19 cellular contexts compared by ENCODE assay signal in the genomic region with DNA sequence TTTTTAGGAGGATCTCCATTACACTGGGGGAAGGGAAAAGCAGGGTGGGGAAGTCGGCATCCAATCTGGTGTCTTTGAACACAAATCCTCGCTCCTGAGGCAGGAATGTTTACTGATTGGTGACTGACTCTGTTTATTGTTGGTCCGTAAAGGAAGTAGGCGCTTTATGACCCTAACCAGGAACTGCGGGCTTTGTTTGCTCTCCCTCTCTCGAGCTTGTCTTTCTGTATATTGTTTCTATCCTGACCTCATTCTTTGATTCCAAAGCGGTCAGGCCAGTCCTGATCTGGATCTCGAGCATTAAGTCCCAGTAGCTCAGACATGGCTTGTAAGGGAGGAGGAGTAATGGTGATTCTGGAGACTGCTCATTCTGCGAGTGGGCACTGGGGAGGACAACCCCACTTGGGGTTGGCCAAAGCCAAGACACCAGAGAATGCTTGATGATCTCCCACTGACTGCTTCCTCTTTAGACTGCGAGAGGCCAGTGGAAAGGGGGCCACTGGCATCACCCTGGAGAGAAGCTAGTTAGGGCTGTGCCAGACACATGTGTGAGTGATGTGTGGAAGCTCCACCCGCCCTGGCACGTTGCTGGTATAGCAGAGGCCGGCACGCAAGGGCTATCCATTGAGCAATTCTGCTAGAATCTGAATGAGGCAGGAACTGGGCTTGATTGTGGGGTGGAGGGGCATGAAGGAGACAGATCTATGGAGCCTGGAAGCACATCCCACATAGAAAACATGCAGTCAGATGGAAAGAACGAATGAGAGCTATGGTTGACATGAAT.
DNase-seq lines count a peak whose midpoint lies in the region; TF ChIP-seq lines count a peak whose summit lies in the region.
"Had no signal": no experiment of that assay in that cellular context is flagged by ENCODE, and none has a peak within 500 bp of the region (broad histone marks: within the 10 kb centered on the region; RNA-seq: fewer than 3 reads in every experiment).

No MANE protein-coding gene starts in this region.

- no peak for TF ChIP-seq POLR2A in Peyer's patch (IDR thresholded peaks at IDR 0.05)

- H3K4me3 Mint-ChIP-seq in Caco-2 (ENCODE audit: unreplicated experiment) = peak overlapping the region; percentile 38
- H3K4me3 Mint-ChIP-seq: activated naive CD4-positive, alpha-beta T cell treated with anti-CD3 and anti-CD28 coated beads, Interleukin-2, amount 10 ng/mL, durations not matched to agents 7 days and 5 days; dendritic cell treated with granulocyte-macrophage colony-stimulating factor and Interleukin-4, amounts not matched to agents 40 ng/mL and 50 ng/mL, for 4 days; neural crest cell had no signal

- H3K9me2 ChIP-seq in OCI-LY7 (ENCODE audit: insufficient read depth, low read length) = no peaks in the 10 kb centered on the region

- H3K4me1 Mint-ChIP-seq in Caco-2 (ENCODE audit: low read depth, unreplicated experiment) = peaks cover 14% of the 10 kb centered on the region
- H3K4me1 Mint-ChIP-seq: activated naive CD4-positive, alpha-beta T cell treated with anti-CD3 and anti-CD28 coated beads, Interleukin-2, amount 10 ng/mL, durations not matched to agents 7 days and 5 days had no signal

- H3K4me3 ChIP-seq in Caco-2 (ENCODE audit: low read depth, low read length) (no peak overlapping the region), mucosa of rectum (ENCODE audit: low read length in 2 of 2) (peak overlapping the region in 1 of 2 donors; percentile 28), OCI-LY7 (ENCODE audit: low read depth, low read length, poor library complexity, severe bottlenecking) (no peak overlapping the region), Peyer's patch (no peak overlapping the region)
- H3K4me3 ChIP-seq: BLaER1, heart left ventricle, right atrium auricular region had no signal

- H3K27ac ChIP-seq in mucosa of rectum (ENCODE audit: low read depth in 2 of 2, low read length in 2 of 2) = peak overlapping the region; percentile 78 to 81
- no peak overlapping the region for H3K27ac ChIP-seq in OCI-LY7 (ENCODE audit: low read depth, low read length, poor library complexity, severe bottlenecking)
- H3K27ac ChIP-seq in Peyer's patch = no peak overlapping the region
- H3K27ac ChIP-seq: BLaER1, heart left ventricle, right atrium auricular region had no signal

- no peak overlapping the region for H3K9ac ChIP-seq in mucosa of rectum (ENCODE audit: low read depth in 1 of 2, low read length in 2 of 2)
- H3K9ac ChIP-seq: BLaER1 had no signal

- no peaks in the 10 kb centered on the region for H3K79me2 ChIP-seq in OCI-LY7 (ENCODE audit: insufficient read depth, low read depth, low read length)

- no TSS peak for BruUV-seq in Caco-2 (replicated peaks; lab: Mats Ljungman, UMichigan)
- BruUV-seq in OCI-LY7 (replicated peaks; lab: Mats Ljungman, UMichigan) = no TSS peak

- no peaks in the 10 kb centered on the region for H3K9me3 Mint-ChIP-seq in Caco-2 (ENCODE audit: unreplicated experiment)
- H3K9me3 Mint-ChIP-seq: dendritic cell treated with granulocyte-macrophage colony-stimulating factor and Interleukin-4, amounts not matched to agents 40 ng/mL and 50 ng/mL, for 4 days had no signal

- intact Hi-C loops in Caco-2 (cut with micrococcal nuclease; ENCODE audit: unreplicated experiment) (loop anchor here (2.0 kb wide), 1 partner anchor 81 kb away; no protein-coding TSS in a partner anchor), OCI-LY7 (cut with micrococcal nuclease; ENCODE audit: unreplicated experiment) (no loop called here)

- no peaks in the 10 kb centered on the region for H3K27me3 Mint-ChIP-seq in Caco-2 (ENCODE audit: insufficient read depth, unreplicated experiment)
- H3K27me3 Mint-ChIP-seq: activated naive CD4-positive, alpha-beta T cell treated with anti-CD3 and anti-CD28 coated beads, Interleukin-2, amount 10 ng/mL, durations not matched to agents 7 days and 5 days had no signal

- peak; percentile 48 to 50 for DNase-seq in Caco-2
- peak; percentile 82 for DNase-seq in HT-29 (ENCODE audit: low spot score)
- peak; percentile 90 for DNase-seq in SHP77 treated with DMSO at 0.1 percent for 48 hours (lab: John Stamatoyannopoulos, UW)
- DNase-seq in OCI-LY7 (ENCODE audit: low spot score) = no peak
- no peak for DNase-seq in Peyer's patch
- DNase-seq in HCEC 1CT = no peak
- DNase-seq: activated CD4-positive, alpha-beta T cell treated with anti-CD3 and anti-CD28 coated beads, Interleukin-2, amount 50 U/mL, for 4 hours; activated naive CD4-positive, alpha-beta T cell treated with anti-CD3 and anti-CD28 coated beads, Interleukin-2, amount 10 ng/mL, durations not matched to agents 7 days and 5 days; activated T-cell treated with anti-CD3 and anti-CD28 coated beads, Interleukin-2, amount 50 U/mL, for 1 hour; heart left ventricle; IMR-90; mesendoderm; OCI-M1; stimulated activated CD4-positive, alpha-beta T cell treated with anti-CD3 and anti-CD28 coated beads, Interleukin-2, amount 100 ng/mL, for 24 hours had no signal

- H4K20me1 ChIP-seq in OCI-LY7 (ENCODE audit: insufficient read depth, low read length) = no peaks in the 10 kb centered on the region
- H4K20me1 ChIP-seq: BLaER1 had no signal

- no peak overlapping the region for H2AFZ ChIP-seq in OCI-LY7 (ENCODE audit: low read length)

- no peak overlapping the region for H3K4me2 ChIP-seq in OCI-LY7 (ENCODE audit: low read length)
- H3K4me2 ChIP-seq: BLaER1 had no signal

- H3K4me1 ChIP-seq in Caco-2 (peaks cover 6% of the 10 kb centered on the region), mucosa of rectum (ENCODE audit: control insufficient read depth in 2 of 2, insufficient read depth in 2 of 2, low read length in 2 of 2) (peaks cover 9 to 13% of the 10 kb centered on the region in 2 donors), OCI-LY7 (ENCODE audit: insufficient read depth, low read length, poor library complexity, severe bottlenecking) (no peaks in the 10 kb centered on the region), Peyer's patch (no peaks in the 10 kb centered on the region)
- H3K4me1 ChIP-seq: BLaER1, heart left ventricle, right atrium auricular region had no signal

- H3K9me3 ChIP-seq in Caco-2 (no peaks in the 10 kb centered on the region), mucosa of rectum (ENCODE audit: control insufficient read depth in 2 of 2, low read length in 2 of 2) (no peaks in the 10 kb centered on the region), OCI-LY7 (ENCODE audit: low read length) (no peaks in the 10 kb centered on the region), Peyer's patch (no peaks in the 10 kb centered on the region)
- H3K9me3 ChIP-seq: BLaER1, heart left ventricle, right atrium auricular region had no signal

- H3K36me3 ChIP-seq in Caco-2 (ENCODE audit: control insufficient read depth, insufficient read depth, low read length) = no peaks in the 10 kb centered on the region; the same call in 1 of the 2 replicates
- H3K36me3 ChIP-seq in mucosa of rectum (ENCODE audit: control insufficient read depth in 2 of 2, insufficient read depth in 2 of 2, low read length in 2 of 2) = no peaks in the 10 kb centered on the region
- no peaks in the 10 kb centered on the region for H3K36me3 ChIP-seq in OCI-LY7 (ENCODE audit: insufficient read depth, low read length)
- no peaks in the 10 kb centered on the region for H3K36me3 ChIP-seq in Peyer's patch
- H3K36me3 ChIP-seq: BLaER1, heart left ventricle, right atrium auricular region had no signal

- no peaks in the 10 kb centered on the region for H3K36me3 Mint-ChIP-seq in Caco-2 (ENCODE audit: insufficient read depth, unreplicated experiment)
- H3K36me3 Mint-ChIP-seq: activated naive CD4-positive, alpha-beta T cell treated with anti-CD3 and anti-CD28 coated beads, Interleukin-2, amount 10 ng/mL, durations not matched to agents 7 days and 5 days had no signal

- TF ChIP-seq CTCF in Caco-2 (IDR thresholded peaks at IDR 0.05; ENCODE audit: insufficient read depth in 1 of 2, low read depth in 1 of 2, low read length in 1 of 2, severe bottlenecking in 1 of 2, unreplicated experiment in 1 of 2) (no peak), OCI-LY7 (conservative IDR thresholded peaks at IDR 0.05; ENCODE audit: low read length) (no peak), Peyer's patch (IDR thresholded peaks at IDR 0.05) (no peak)

- POLR2A ChIA-PET in Caco-2 (lab: Charles Lee) (no interaction called here), OCI-LY7 (lab: Charles Lee) (interaction anchor here (1.0 kb wide), 1 partner anchor 9 kb away, joined by 3 read pairs; no protein-coding TSS in a partner anchor)

- peak overlapping the region; percentile 63 for H3K27ac Mint-ChIP-seq in Caco-2 (ENCODE audit: unreplicated experiment)
- H3K27ac Mint-ChIP-seq: activated naive CD4-positive, alpha-beta T cell treated with anti-CD3 and anti-CD28 coated beads, Interleukin-2, amount 10 ng/mL, durations not matched to agents 7 days and 5 days; dendritic cell treated with granulocyte-macrophage colony-stimulating factor and Interleukin-4, amounts not matched to agents 40 ng/mL and 50 ng/mL, for 4 days had no signal

- CTCF ChIA-PET in Caco-2 (lab: Charles Lee) (interaction anchor here (1.2 kb wide), 1 partner anchor 208 kb away, joined by 4 read pairs; no protein-coding TSS in a partner anchor), OCI-LY7 (lab: Charles Lee; ENCODE audit: unreplicated experiment) (no interaction called here)

- H3K27me3 ChIP-seq in Caco-2 (replicated peaks; ENCODE audit: control insufficient read depth, insufficient read depth, low read length) = no peaks in the 10 kb centered on the region
- H3K27me3 ChIP-seq in mucosa of rectum (ENCODE audit: control insufficient read depth in 2 of 2, insufficient read depth in 2 of 2, low read length in 2 of 2) = no peaks in the 10 kb centered on the region
- H3K27me3 ChIP-seq in Peyer's patch = no peaks in the 10 kb centered on the region
- H3K27me3 ChIP-seq: BLaER1, heart left ventricle, right atrium auricular region had no signal

Comparison
In these comparisons a context has a peak if more than half of its experiments do, and no peak if none do; other contexts are left out.
1. DNase-seq: peak in Caco-2 (2 of 2), HT-29 (single experiment) and SHP77 treated with DMSO at 0.1 percent for 48 hours (single experiment); none in OCI-LY7 (single experiment), Peyer's patch (0 of 3) and HCEC 1CT (single experiment).
2. H3K27ac ChIP-seq: peak in mucosa of rectum (2 of 2); none in OCI-LY7 (single experiment) and Peyer's patch (0 of 4).